Comparison of ENCODE assay signal across 8 cellular contexts in the genomic region with DNA sequence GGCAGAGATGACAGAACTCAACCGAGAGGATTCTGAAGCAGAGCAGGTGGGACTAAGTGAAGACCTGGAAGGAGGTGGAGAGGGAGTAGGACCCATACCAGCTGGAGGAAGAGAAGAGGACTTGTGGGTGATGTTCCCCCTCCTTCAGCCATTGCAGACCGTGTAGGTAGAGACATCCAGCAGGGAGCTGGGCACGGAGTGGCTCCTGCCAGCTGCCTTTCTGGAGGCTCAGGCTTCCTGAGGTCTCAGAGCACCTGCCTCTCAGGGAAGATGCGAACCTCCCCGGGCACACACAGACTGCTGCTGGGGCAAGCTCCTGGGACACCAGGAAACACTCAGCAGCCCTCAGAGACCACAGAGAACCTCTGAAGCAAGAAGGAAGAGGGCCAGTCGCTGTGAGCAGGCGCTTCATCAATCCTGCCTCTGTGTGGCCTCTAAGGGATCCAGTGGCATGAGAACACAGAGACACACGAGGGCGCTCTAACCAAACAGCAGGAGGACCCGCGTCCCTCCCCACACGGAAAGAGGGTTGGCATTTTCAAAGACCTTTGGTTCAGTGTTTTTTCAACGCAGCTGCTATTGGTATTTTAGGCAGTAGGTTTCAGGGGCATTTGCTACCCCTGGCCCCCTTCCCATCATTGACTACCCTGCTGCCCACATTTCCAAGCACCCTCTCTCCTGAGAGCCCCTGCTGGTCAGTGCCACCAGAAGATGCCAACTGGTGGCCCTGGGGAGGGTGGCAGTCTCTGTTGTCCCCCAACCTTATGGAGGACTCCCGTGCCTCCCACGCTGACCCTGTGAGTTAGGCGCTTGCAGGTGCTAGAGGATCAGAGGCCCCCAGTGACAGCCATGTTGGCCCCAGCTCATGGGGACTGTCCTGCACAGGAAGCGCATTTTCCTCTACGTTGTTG.
A peak's percentile ranks its signal among the peaks of the same experiment; 100 is the strongest.
DNase-seq lines count a peak whose midpoint lies in the region; ATAC-seq lines count a peak whose summit lies in the region.

No MANE protein-coding gene starts in this region.

- no peaks in the 10 kb centered on the region for H3K9me3 Mint-ChIP-seq in central memory CD8-positive, alpha-beta T cell

- H3K4me1 Mint-ChIP-seq in central memory CD8-positive, alpha-beta T cell: peaks cover 7% of the 10 kb centered on the region

- H3K27me3 Mint-ChIP-seq in central memory CD8-positive, alpha-beta T cell: no peaks in the 10 kb centered on the region

- ATAC-seq in HG03064 (IDR thresholded peaks at IDR 0.05; ENCODE audit: low read depth, unreplicated experiment): peak; percentile 81
- ATAC-seq in activated CD4-positive, CD25-positive, alpha-beta regulatory T cell treated with anti-CD3 and anti-CD28 coated beads, Interleukin-2, amount 50 U/mL, for 24 hours: peak; percentile 82 to 84
- ATAC-seq in central memory CD8-positive, alpha-beta T cell (replicated peaks; ENCODE audit: extremely low read depth, poor library complexity, severe bottlenecking): peak; percentile 84
- no peak for ATAC-seq in GM18519 (IDR thresholded peaks at IDR 0.05; ENCODE audit: low FRiP score, unreplicated experiment)

- H3K4me3 Mint-ChIP-seq in central memory CD8-positive, alpha-beta T cell: no peak overlapping the region

- peaks cover 1% of the 10 kb centered on the region for H3K36me3 Mint-ChIP-seq in central memory CD8-positive, alpha-beta T cell (ENCODE audit: insufficient read depth)

- peak; percentile 86 for DNase-seq in ELF-1 (ENCODE audit: low read depth, low spot score)
- peak; percentile 50 for DNase-seq in NCI-H226
- DNase-seq in central memory CD8-positive, alpha-beta T cell (ENCODE audit: low spot score in 2 of 2): peak; percentile 67 to 68
- DNase-seq in kidney tubule cell (ENCODE audit: low spot score): peak; percentile 82
- peak; percentile 70 to 72 for DNase-seq in stimulated activated CD4-positive, alpha-beta T cell treated with anti-CD3 and anti-CD28 coated beads, Interleukin-2, amount 100 ng/mL, for 48 hours

- H3K27ac Mint-ChIP-seq in central memory CD8-positive, alpha-beta T cell (ENCODE audit: low read depth): no peak overlapping the region
